Comparison of ENCODE assay signal across 8 cellular contexts in genomic region chr7:111098011-111098925, GRCh38.
DNase-seq lines count a peak whose midpoint lies in the region; ATAC-seq lines count a peak whose summit lies in the region.

No MANE protein-coding gene starts in this region.

- DNase-seq in DMS114 treated with DMSO at 0.1 percent for 48 hours (lab: John Stamatoyannopoulos, UW; ENCODE audit: unreplicated experiment) (peak; percentile 3), RPMI8226 (peak; percentile 42), adipocyte (ENCODE audit: low read depth) (peak; percentile 56), inferior parietal cortex (ENCODE audit: extremely low spot score) (peak; percentile 80), HPDE6-E6E7 (ENCODE audit: extremely low spot score) (no peak)
- peak; percentile 31 to 34 for DNase-seq in stimulated activated CD8-positive, alpha-beta memory T cell treated with anti-CD3 and anti-CD28 coated beads, Interleukin-7, amount 100 ng/mL, for 4 hours (ENCODE audit: low read depth in 2 of 2)

- no peaks in the 10 kb centered on the region for H3K36me3 ChIP-seq in adipocyte (ENCODE audit: control insufficient read depth, insufficient read depth, low read length, severe bottlenecking)

- no peaks in the 10 kb centered on the region for H3K9me3 ChIP-seq in adipocyte (ENCODE audit: control insufficient read depth, low read length)

- ATAC-seq in GM19438 (IDR thresholded peaks at IDR 0.05; ENCODE audit: low read depth, unreplicated experiment) (peak; percentile 83), HG03457 (IDR thresholded peaks at IDR 0.05; ENCODE audit: unreplicated experiment) (peak; percentile 86)

- no peak overlapping the region for H3K9ac ChIP-seq in adipocyte (ENCODE audit: low read length)

- H3K4me1 ChIP-seq in adipocyte (ENCODE audit: control insufficient read depth, insufficient read depth, low read length): no peaks in the 10 kb centered on the region

- H3K4me3 ChIP-seq in adipocyte (ENCODE audit: low read length): no peak overlapping the region

- H3K27me3 ChIP-seq in adipocyte (replicated peaks; ENCODE audit: control insufficient read depth, insufficient read depth, low read length): no peaks in the 10 kb centered on the region
